In genomic region chr3:46344476-46344875, GRCh38 we compare ENCODE assay signal across 12 cellular contexts. TPM values are rescaled to one million over a fixed set of nuclear protein-coding genes. Genes with fewer than 3 reads are reported as not detected.
"Had no signal": no experiment of that assay in that cellular context is flagged by ENCODE, and none has a peak within 500 bp of the region (broad histone marks: within the 10 kb centered on the region; RNA-seq: fewer than 3 reads in every experiment).

No MANE protein-coding gene starts in this region.

- H3K4me3 ChIP-seq: GM23248, GM23338, HAP-1 had no signal

- H3K4me2 ChIP-seq: GM23338 had no signal

- H3K27ac Mint-ChIP-seq: GM23338, H9, HFFc6 had no signal

- H3K9ac ChIP-seq: GM23248 had no signal

- DNase-seq: GM23248, GOT3, H7, H9, HCEC 1CT, HFFc6 had no signal

- H3K4me1 Mint-ChIP-seq: GM23338, H9 had no signal

- H3K27ac ChIP-seq: GM23248 had no signal

- FAIRE-seq: H1, H54 had no signal

- H3K4me1 ChIP-seq: HAP-1 had no signal

- H2AFZ ChIP-seq: GM23248, GM23338 had no signal

- H3K4me3 Mint-ChIP-seq: GM23338, H9, HFFc6 had no signal

- H3K36me3 ChIP-seq: HAP-1 had no signal

- ATAC-seq: GM23338, HCT116 had no signal

- H3K9me3 Mint-ChIP-seq: HFFc6 had no signal

RNA-seq across cellular contexts. Expression of gene CCR2, which starts 9.4 kb away (rescaled TPM):
- total RNA-seq: GM23248, GM23338, H1, H4, H7, H9, HFFc6 had no signal
- polyA plus RNA-seq: GM23248, GM23338, H1 had no signal

RNA-seq across cellular contexts. Expression of gene CCR5, which starts 26.3 kb away (rescaled TPM):
- total RNA-seq: GM23248, GM23338, H1, H4, H7, H9, HFFc6 had no signal
- polyA plus RNA-seq: GM23248, GM23338, H1 had no signal
